ENCODE assay signal across 11 cellular contexts in the genomic region with DNA sequence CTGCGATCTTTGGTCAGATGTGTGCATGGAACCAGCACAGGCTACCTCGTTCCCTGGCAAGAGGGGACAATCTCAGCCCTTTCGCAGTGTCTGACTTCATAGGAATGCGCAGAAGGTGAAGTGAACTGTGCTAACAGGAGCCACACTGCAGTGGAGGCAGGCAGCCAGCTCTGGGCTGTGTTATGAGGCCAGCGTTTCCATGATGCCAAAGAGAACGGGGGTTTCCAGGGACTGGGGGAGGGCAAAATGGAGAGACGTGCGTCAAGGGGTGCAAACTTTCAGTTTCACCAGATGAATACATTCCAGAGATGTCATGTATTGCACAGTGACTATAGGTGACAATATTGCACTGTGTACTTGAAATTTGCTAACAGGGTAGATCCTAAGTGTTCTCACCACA.
A peak's percentile ranks its signal among the peaks of the same experiment; 100 is the strongest.
DNase-seq lines count a peak whose midpoint lies in the region; ATAC-seq and TF ChIP-seq lines count a peak whose summit lies in the region.
"Had no signal": no experiment of that assay in that cellular context is flagged by ENCODE, and none has a peak within 500 bp of the region (broad histone marks: within the 10 kb centered on the region; RNA-seq: fewer than 3 reads in every experiment).

No MANE protein-coding gene starts in this region.

- no peaks in the 10 kb centered on the region for H3K9me3 Mint-ChIP-seq in activated T-cell treated with anti-CD3 and anti-CD28 coated beads, Interleukin-2, amount 50 U/mL, for 24 hours

- H3K4me1 Mint-ChIP-seq in activated T-cell treated with anti-CD3 and anti-CD28 coated beads, Interleukin-2, amount 50 U/mL, for 24 hours (ENCODE audit: low read depth) = peaks cover 18% of the 10 kb centered on the region

- intact Hi-C loops in tibial artery (cut with DNase I; ENCODE audit: low total_unique reads) = no loop called here

- peaks cover 0 to 4% (median 0%) of the 10 kb centered on the region in 4 donors for H3K4me1 ChIP-seq in tibial artery

- H3K27me3 ChIP-seq in tibial artery = no peaks in the 10 kb centered on the region

- no peak overlapping the region for H3K27ac ChIP-seq in tibial artery
- H3K27ac ChIP-seq: HL-60, skin epidermis had no signal

- H3K27me3 Mint-ChIP-seq in activated T-cell treated with anti-CD3 and anti-CD28 coated beads, Interleukin-2, amount 50 U/mL, for 24 hours = peaks cover 10% of the 10 kb centered on the region

- H3K4me3 Mint-ChIP-seq in activated T-cell treated with anti-CD3 and anti-CD28 coated beads, Interleukin-2, amount 50 U/mL, for 24 hours = no peak overlapping the region

- no peak overlapping the region for H3K27ac Mint-ChIP-seq in activated T-cell treated with anti-CD3 and anti-CD28 coated beads, Interleukin-2, amount 50 U/mL, for 24 hours

- peak; percentile 65 for DNase-seq in activated T-cell treated with anti-CD3 and anti-CD28 coated beads, Interleukin-2, amount 50 U/mL, for 24 hours
- DNase-seq in stimulated activated CD4-positive, alpha-beta T cell treated with anti-CD3 and anti-CD28 coated beads, Interleukin-4, amount 100 ng/mL, for 4 hours = peak; percentile 39 to 46
- no peak for DNase-seq in superior temporal gyrus (ENCODE audit: extremely low spot score)
- DNase-seq in NCI-H187 (lab: John Stamatoyannopoulos, UW) = no peak
- DNase-seq in tibial artery = no peak
- DNase-seq: NCI-H1417 treated with DMSO at 0.1 percent for 48 hours had no signal

- H3K36me3 ChIP-seq in tibial artery = no peaks in the 10 kb centered on the region

- TF ChIP-seq CTCF in tibial artery (IDR thresholded peaks at IDR 0.05) = no peak

- H3K9me3 ChIP-seq in tibial artery = no peaks in the 10 kb centered on the region

- no peaks in the 10 kb centered on the region for H3K36me3 Mint-ChIP-seq in activated T-cell treated with anti-CD3 and anti-CD28 coated beads, Interleukin-2, amount 50 U/mL, for 24 hours (ENCODE audit: low read depth)

- H3K4me3 ChIP-seq in tibial artery = no peak overlapping the region
- H3K4me3 ChIP-seq: skin epidermis had no signal

- peak; percentile 63 for ATAC-seq in GM18517 (IDR thresholded peaks at IDR 0.05; ENCODE audit: unreplicated experiment)
- ATAC-seq in HG02938 (IDR thresholded peaks at IDR 0.05; ENCODE audit: unreplicated experiment) = peak; percentile 85
- ATAC-seq in HG02759 (IDR thresholded peaks at IDR 0.05; ENCODE audit: unreplicated experiment) = no peak

Comparison
In these comparisons a context has a peak if more than half of its experiments do, and no peak if none do; other contexts are left out.
1. DNase-seq: peak in activated T-cell treated with anti-CD3 and anti-CD28 coated beads, Interleukin-2, amount 50 U/mL, for 24 hours (single experiment) and stimulated activated CD4-positive, alpha-beta T cell treated with anti-CD3 and anti-CD28 coated beads, Interleukin-4, amount 100 ng/mL, for 4 hours (2 of 2); none in superior temporal gyrus (single experiment), NCI-H187 (0 of 2) and tibial artery (0 of 2).